20 cellular contexts compared by ENCODE assay signal in genomic region chr17:30314474-30314873, GRCh38. TPM values are rescaled to one million over a fixed set of nuclear protein-coding genes. Genes with fewer than 3 reads are reported as not detected.
DNase-seq lines count a peak whose midpoint lies in the region; ATAC-seq and TF ChIP-seq lines count a peak whose summit lies in the region.
"Had no signal": no experiment of that assay in that cellular context is flagged by ENCODE, and none has a peak within 500 bp of the region (broad histone marks: within the 10 kb centered on the region; RNA-seq: fewer than 3 reads in every experiment).

No MANE protein-coding gene starts in this region.

- H3K27me3 ChIP-seq in OCI-LY1 (ENCODE audit: insufficient read depth, low read length) (no peaks in the 10 kb centered on the region), colonic mucosa (no peaks in the 10 kb centered on the region), transverse colon (no peaks in the 10 kb centered on the region)
- H3K27me3 ChIP-seq: BLaER1 treated with 17β-estradiol and CSF1 and Interleukin-3, amounts not matched to agents 10 nM and 100 nM had no signal

- no peak for TF ChIP-seq EP300 in transverse colon (IDR thresholded peaks at IDR 0.05; ENCODE audit: low read depth)

- H3K27ac ChIP-seq in OCI-LY1 (ENCODE audit: low read depth, low read length, poor library complexity, severe bottlenecking) = peak overlapping the region; percentile 3
- peak overlapping the region; percentile 19 for H3K27ac ChIP-seq in colonic mucosa
- peak overlapping the region in 3 of 4 donors; percentile 50 to 61 (median 53) for H3K27ac ChIP-seq in transverse colon
- H3K27ac ChIP-seq: 22Rv1; A549; BLaER1 treated with 17β-estradiol and CSF1 and Interleukin-3, amounts not matched to agents 10 nM and 100 nM; C4-2B had no signal

- no peak for TF ChIP-seq CTCF in OCI-LY1 (IDR thresholded peaks at IDR 0.05; ENCODE audit: low read length)
- TF ChIP-seq CTCF in colonic mucosa (IDR thresholded peaks at IDR 0.05) = no peak
- TF ChIP-seq CTCF in mucosa of descending colon (IDR thresholded peaks at IDR 0.05) = no peak
- no peak for TF ChIP-seq CTCF in transverse colon (IDR thresholded peaks at IDR 0.05)
- TF ChIP-seq CTCF in GM13977 (IDR thresholded peaks at IDR 0.05; ENCODE audit: extremely low read depth, insufficient read depth, missing control alignments) = no peak

- H3K4me3 Mint-ChIP-seq in stimulated activated memory B cell treated with anti-CD40 and anti-IgM and Interleukin-4, amounts not matched to agents 10 μg/mL and 1 μg/mL and 100 μg/mL, for 72 hours = no peak overlapping the region
- H3K4me3 Mint-ChIP-seq: B cell; CD4-positive, alpha-beta T cell; CD8-positive, alpha-beta T cell had no signal

- peaks cover 38% of the 10 kb centered on the region for H3K4me1 ChIP-seq in OCI-LY1 (ENCODE audit: insufficient read depth, low read length, severe bottlenecking)
- H3K4me1 ChIP-seq in colonic mucosa = no peaks in the 10 kb centered on the region
- H3K4me1 ChIP-seq in mucosa of descending colon (ENCODE audit: low read depth) = peaks cover 27% of the 10 kb centered on the region
- H3K4me1 ChIP-seq in transverse colon = peaks cover 0 to 42% (median 16%) of the 10 kb centered on the region in 4 donors
- H3K4me1 ChIP-seq: A549; BLaER1 treated with 17β-estradiol and CSF1 and Interleukin-3, amounts not matched to agents 10 nM and 100 nM had no signal

- H3K27me3 Mint-ChIP-seq in stimulated activated memory B cell treated with anti-CD40 and anti-IgM and Interleukin-4, amounts not matched to agents 10 μg/mL and 1 μg/mL and 100 μg/mL, for 72 hours = peaks cover 13% of the 10 kb centered on the region
- H3K27me3 Mint-ChIP-seq: CD4-positive, alpha-beta T cell had no signal

- H4K20me1 ChIP-seq in OCI-LY1 (ENCODE audit: insufficient read depth, low read length) = no peaks in the 10 kb centered on the region
- H4K20me1 ChIP-seq: BLaER1 treated with 17β-estradiol and CSF1 and Interleukin-3, amounts not matched to agents 10 nM and 100 nM had no signal

- no peak overlapping the region for H3K4me3 ChIP-seq in OCI-LY1 (ENCODE audit: low read depth, low read length, poor library complexity, severe bottlenecking)
- H3K4me3 ChIP-seq in colonic mucosa = no peak overlapping the region
- H3K4me3 ChIP-seq in mucosa of descending colon = no peak overlapping the region
- no peak overlapping the region for H3K4me3 ChIP-seq in transverse colon
- H3K4me3 ChIP-seq: A549; BLaER1 treated with 17β-estradiol and CSF1 and Interleukin-3, amounts not matched to agents 10 nM and 100 nM had no signal

- H3K79me2 ChIP-seq in OCI-LY1 (ENCODE audit: insufficient read depth, low read length) = no peaks in the 10 kb centered on the region

- intact Hi-C loops in colonic mucosa (cut with DNase I) (no loop called here), mucosa of descending colon (cut with DNase I, micrococcal nuclease) (no loop called here), transverse colon (cut with DNase I; ENCODE audit: low total_unique reads) (no loop called here)

- no peaks in the 10 kb centered on the region for H3K36me3 Mint-ChIP-seq in stimulated activated memory B cell treated with anti-CD40 and anti-IgM and Interleukin-4, amounts not matched to agents 10 μg/mL and 1 μg/mL and 100 μg/mL, for 72 hours
- H3K36me3 Mint-ChIP-seq: CD8-positive, alpha-beta T cell had no signal

- no peaks in the 10 kb centered on the region for H3K36me3 ChIP-seq in OCI-LY1 (ENCODE audit: insufficient read depth, low read length)
- no peaks in the 10 kb centered on the region for H3K36me3 ChIP-seq in colonic mucosa
- no peaks in the 10 kb centered on the region for H3K36me3 ChIP-seq in mucosa of descending colon (ENCODE audit: low read depth)
- H3K36me3 ChIP-seq in transverse colon = no peaks in the 10 kb centered on the region
- H3K36me3 ChIP-seq: BLaER1 treated with 17β-estradiol and CSF1 and Interleukin-3, amounts not matched to agents 10 nM and 100 nM had no signal

- no peak for DNase-seq in colonic mucosa
- no peak for DNase-seq in mucosa of descending colon
- DNase-seq in transverse colon = no peak
- DNase-seq in NCI-H1436 (lab: John Stamatoyannopoulos, UW) = no peak
- no peak for DNase-seq in GM13977 (ENCODE audit: low spot score)
- DNase-seq: AML-193; Caco-2; Calu3; CD4-positive, alpha-beta T cell; CD8-positive, alpha-beta T cell; DMS79 treated with DMSO at 0.1 percent for 48 hours; GF-D8 had no signal

- WGBS in transverse colon (ENCODE audit: low coverage in 1 of 2), 2 donors = 65 to 100% methylated on average over 1 of the region's 1 CpG

- no peaks in the 10 kb centered on the region for H3K4me1 Mint-ChIP-seq in stimulated activated memory B cell treated with anti-CD40 and anti-IgM and Interleukin-4, amounts not matched to agents 10 μg/mL and 1 μg/mL and 100 μg/mL, for 72 hours
- H3K4me1 Mint-ChIP-seq: B cell had no signal

- H3K9ac ChIP-seq in OCI-LY1 (ENCODE audit: low read length) = no peak overlapping the region
- H3K9ac ChIP-seq in colonic mucosa (ENCODE audit: low read depth in 2 of 2, low read length in 2 of 2) = no peak overlapping the region
- H3K9ac ChIP-seq: BLaER1 treated with 17β-estradiol and CSF1 and Interleukin-3, amounts not matched to agents 10 nM and 100 nM had no signal

- no peak overlapping the region for H3K4me2 ChIP-seq in OCI-LY1 (ENCODE audit: low read length)
- H3K4me2 ChIP-seq: A549; BLaER1 treated with 17β-estradiol and CSF1 and Interleukin-3, amounts not matched to agents 10 nM and 100 nM had no signal

- TF ChIP-seq POLR2A in transverse colon (IDR thresholded peaks at IDR 0.05) = no peak

- ATAC-seq in mucosa of descending colon = peak; percentile 67
- ATAC-seq in stimulated activated memory B cell treated with anti-CD40 and anti-IgM and Interleukin-4, amounts not matched to agents 10 μg/mL and 1 μg/mL and 100 μg/mL, for 72 hours = no peak
- ATAC-seq: A549; CD8-positive, alpha-beta T cell had no signal

- H3F3A ChIP-seq in OCI-LY1 (ENCODE audit: insufficient read depth, low read length) = no peaks in the 10 kb centered on the region

- H3K9me3 ChIP-seq in OCI-LY1 (ENCODE audit: low read length) = no peaks in the 10 kb centered on the region
- H3K9me3 ChIP-seq in colonic mucosa = no peaks in the 10 kb centered on the region
- H3K9me3 ChIP-seq in mucosa of descending colon = no peaks in the 10 kb centered on the region
- no peaks in the 10 kb centered on the region for H3K9me3 ChIP-seq in transverse colon
- H3K9me3 ChIP-seq: A549; BLaER1 treated with 17β-estradiol and CSF1 and Interleukin-3, amounts not matched to agents 10 nM and 100 nM; Caco-2 had no signal

- H3K9me3 Mint-ChIP-seq in stimulated activated memory B cell treated with anti-CD40 and anti-IgM and Interleukin-4, amounts not matched to agents 10 μg/mL and 1 μg/mL and 100 μg/mL, for 72 hours = no peaks in the 10 kb centered on the region
- H3K9me3 Mint-ChIP-seq: CD4-positive, alpha-beta T cell; CD8-positive, alpha-beta T cell had no signal

- in situ Hi-C loops in transverse colon (cut with MboI; ENCODE audit: low pct_ligation_motif_present in 1 of 4, low pct_unique_long_range_greater_than_20kb in 1 of 4, low sequenced_read_pairs in 3 of 4) (no loop called here), GM13977 (cut with MboI; ENCODE audit: low pct_unique_long_range_greater_than_20kb, low sequenced_read_pairs, unreplicated experiment) (no loop called here)

- no peak overlapping the region for H3K27ac Mint-ChIP-seq in stimulated activated memory B cell treated with anti-CD40 and anti-IgM and Interleukin-4, amounts not matched to agents 10 μg/mL and 1 μg/mL and 100 μg/mL, for 72 hours
- H3K27ac Mint-ChIP-seq: B cell; CD4-positive, alpha-beta T cell; CD8-positive, alpha-beta T cell had no signal

- H3K9me2 ChIP-seq in OCI-LY1 (ENCODE audit: low read depth, low read length) = no peaks in the 10 kb centered on the region

- no peak overlapping the region for H2AFZ ChIP-seq in OCI-LY1 (ENCODE audit: low read length)

RNA-seq across cellular contexts. Expression of gene TMIGD1, which starts 19.4 kb away (rescaled TPM):
- total RNA-seq in colonic mucosa (100 to 1,000 TPM in 1 of 2 donors, 10 to 100 TPM in 1; 14.4 to 107 TPM), mucosa of descending colon (100 to 1,000 TPM; 102 to 288 (median 119) TPM), transverse colon (100 to 1,000 TPM in 3 of 4 donors, under 1 TPM in 1; 0.80 to 488 (median 131) TPM)
- total RNA-seq: A172; B cell; Caco-2; Calu3; CD4-positive, alpha-beta T cell; CD8-positive, alpha-beta T cell had no signal

RNA-seq across cellular contexts. Expression of gene BLMH, which starts 22.7 kb away (rescaled TPM):
- total RNA-seq in colonic mucosa (10 to 100 TPM; 21.8 to 33.7 TPM), mucosa of descending colon (10 to 100 TPM; 18.1 to 31.9 (median 22.0) TPM), transverse colon (10 to 100 TPM; 13.5 to 32.1 (median 20.4) TPM)

Comparison
In these comparisons a context has a peak if more than half of its experiments do, and no peak if none do; other contexts are left out.
1. H3K27ac ChIP-seq: peak in every context shown above with its lines; median percentile 53 in transverse colon; 19 in colonic mucosa; 3 in OCI-LY1.